Comparison of ENCODE assay signal across 8 cellular contexts in genomic region chr12:8912910-8913309, GRCh38. TPM values are rescaled to one million over a fixed set of nuclear protein-coding genes. Genes with fewer than 3 reads are reported as not detected.
DNase-seq lines count a peak whose midpoint lies in the region; ATAC-seq and TF ChIP-seq lines count a peak whose summit lies in the region.

No MANE protein-coding gene starts in this region.

- in situ Hi-C loops in gastrocnemius medialis (cut with MboI; ENCODE audit: low sequenced_read_pairs in 4 of 4): no loop called here

- H3K4me3 ChIP-seq in parathyroid adenoma (ENCODE audit: low read depth, low read length) (peak overlapping the region; percentile 81), gastrocnemius medialis (no peak overlapping the region)

- no peak overlapping the region for H3K27ac Mint-ChIP-seq in activated naive CD4-positive, alpha-beta T cell treated with anti-CD3 and anti-CD28 coated beads, Interleukin-2, amount 10 ng/mL, durations not matched to agents 7 days and 5 days

- H3K36me3 Mint-ChIP-seq in activated naive CD4-positive, alpha-beta T cell treated with anti-CD3 and anti-CD28 coated beads, Interleukin-2, amount 10 ng/mL, durations not matched to agents 7 days and 5 days: no peaks in the 10 kb centered on the region

- H3K27me3 Mint-ChIP-seq in activated naive CD4-positive, alpha-beta T cell treated with anti-CD3 and anti-CD28 coated beads, Interleukin-2, amount 10 ng/mL, durations not matched to agents 7 days and 5 days: peaks cover 5% of the 10 kb centered on the region

- peak overlapping the region; percentile 78 for H3K27ac ChIP-seq in epithelial cell of prostate
- H3K27ac ChIP-seq in parathyroid adenoma: peak overlapping the region; percentile 96
- H3K27ac ChIP-seq in gastrocnemius medialis: peak overlapping the region in 1 of 4 donors; percentile 79

- H3K27me3 ChIP-seq in parathyroid adenoma (ENCODE audit: control insufficient read depth, insufficient read depth, low read length): no peaks in the 10 kb centered on the region
- no peaks in the 10 kb centered on the region for H3K27me3 ChIP-seq in gastrocnemius medialis

- no peak for DNase-seq in activated naive CD4-positive, alpha-beta T cell treated with anti-CD3 and anti-CD28 coated beads, Interleukin-2, amount 10 ng/mL, durations not matched to agents 7 days and 5 days
- no peak for DNase-seq in activated naive CD4-positive, alpha-beta T cell (lab: John Stamatoyannopoulos, UW)
- peak; percentile 24 for DNase-seq in NCI-H748 treated with DMSO at 0.1 percent for 48 hours (lab: John Stamatoyannopoulos, UW)
- DNase-seq in epithelial cell of prostate (ENCODE audit: low read depth, low spot score): peak; percentile 27
- no peak for DNase-seq in gastrocnemius medialis

- H3K9me3 Mint-ChIP-seq in activated naive CD4-positive, alpha-beta T cell treated with anti-CD3 and anti-CD28 coated beads, Interleukin-2, amount 10 ng/mL, durations not matched to agents 7 days and 5 days: no peaks in the 10 kb centered on the region

- peaks cover 9% of the 10 kb centered on the region for H3K4me1 ChIP-seq in parathyroid adenoma
- H3K4me1 ChIP-seq in gastrocnemius medialis: peaks cover 7 to 13% of the 10 kb centered on the region in 2 donors

- H3K9ac ChIP-seq in parathyroid adenoma: no peak overlapping the region

- peaks cover 13% of the 10 kb centered on the region for H3K4me1 Mint-ChIP-seq in activated naive CD4-positive, alpha-beta T cell treated with anti-CD3 and anti-CD28 coated beads, Interleukin-2, amount 10 ng/mL, durations not matched to agents 7 days and 5 days

- peak; percentile 35 for TF ChIP-seq CTCF in parathyroid adenoma (IDR thresholded peaks at IDR 0.05)
- no peak for TF ChIP-seq CTCF in gastrocnemius medialis (IDR thresholded peaks at IDR 0.05 in 4 of 5, conservative IDR thresholded peaks at IDR 0.05 in 1 of 5)

- CTCF ChIA-PET in activated naive CD4-positive, alpha-beta T cell treated with anti-CD3 and anti-CD28 coated beads, Interleukin-2, amount 10 ng/mL, durations not matched to agents 7 days and 5 days (lab: Charles Lee): interaction anchor here (1.1 to 1.5 kb wide), 4 partner anchors 38 to 136 kb away, joined by 3 to 10 read pairs (median 4); no protein-coding TSS in a partner anchor

- peak overlapping the region; percentile 94 for H2AFZ ChIP-seq in parathyroid adenoma

- H3K36me3 ChIP-seq in parathyroid adenoma (ENCODE audit: control insufficient read depth, insufficient read depth, low read length): no peaks in the 10 kb centered on the region
- no peaks in the 10 kb centered on the region for H3K36me3 ChIP-seq in gastrocnemius medialis

- intact Hi-C loops in gastrocnemius medialis (cut with DNase I; ENCODE audit: low total_unique reads): no loop called here

- H3K9me3 ChIP-seq in parathyroid adenoma (ENCODE audit: control insufficient read depth, low read length) (no peaks in the 10 kb centered on the region), gastrocnemius medialis (no peaks in the 10 kb centered on the region)

- ATAC-seq in GM21360 (IDR thresholded peaks at IDR 0.05; ENCODE audit: unreplicated experiment) (no peak), GM21515 (IDR thresholded peaks at IDR 0.05; ENCODE audit: unreplicated experiment) (no peak), gastrocnemius medialis (no peak)

- H3K4me3 Mint-ChIP-seq in activated naive CD4-positive, alpha-beta T cell treated with anti-CD3 and anti-CD28 coated beads, Interleukin-2, amount 10 ng/mL, durations not matched to agents 7 days and 5 days: peak overlapping the region; percentile 42

- peaks cover 2% of the 10 kb centered on the region for H3K79me2 ChIP-seq in parathyroid adenoma

- TF ChIP-seq POLR2A in gastrocnemius medialis (IDR thresholded peaks at IDR 0.05): no peak

- peak overlapping the region; percentile 94 for H3K4me2 ChIP-seq in parathyroid adenoma (ENCODE audit: low read length)

RNA-seq across cellular contexts. Expression of gene PHC1, which starts 1.4 kb away (rescaled TPM):
- total RNA-seq in gastrocnemius medialis: 10 to 100 TPM; 21.9 to 33.5 (median 30.1) TPM

RNA-seq across cellular contexts. Expression of gene M6PR, which starts 36.5 kb away (rescaled TPM):
- total RNA-seq in gastrocnemius medialis: 10 to 100 TPM; 46.6 to 75.3 (median 66.0) TPM

Comparison
In these comparisons a context has a peak if more than half of its experiments do, and no peak if none do; other contexts are left out.
1. DNase-seq: peak in NCI-H748 treated with DMSO at 0.1 percent for 48 hours (single experiment) and epithelial cell of prostate (single experiment); none in activated naive CD4-positive, alpha-beta T cell treated with anti-CD3 and anti-CD28 coated beads, Interleukin-2, amount 10 ng/mL, durations not matched to agents 7 days and 5 days (single experiment), activated naive CD4-positive, alpha-beta T cell (0 of 4) and gastrocnemius medialis (0 of 2).